ENCODE assay signal across 8 cellular contexts in the genomic region with DNA sequence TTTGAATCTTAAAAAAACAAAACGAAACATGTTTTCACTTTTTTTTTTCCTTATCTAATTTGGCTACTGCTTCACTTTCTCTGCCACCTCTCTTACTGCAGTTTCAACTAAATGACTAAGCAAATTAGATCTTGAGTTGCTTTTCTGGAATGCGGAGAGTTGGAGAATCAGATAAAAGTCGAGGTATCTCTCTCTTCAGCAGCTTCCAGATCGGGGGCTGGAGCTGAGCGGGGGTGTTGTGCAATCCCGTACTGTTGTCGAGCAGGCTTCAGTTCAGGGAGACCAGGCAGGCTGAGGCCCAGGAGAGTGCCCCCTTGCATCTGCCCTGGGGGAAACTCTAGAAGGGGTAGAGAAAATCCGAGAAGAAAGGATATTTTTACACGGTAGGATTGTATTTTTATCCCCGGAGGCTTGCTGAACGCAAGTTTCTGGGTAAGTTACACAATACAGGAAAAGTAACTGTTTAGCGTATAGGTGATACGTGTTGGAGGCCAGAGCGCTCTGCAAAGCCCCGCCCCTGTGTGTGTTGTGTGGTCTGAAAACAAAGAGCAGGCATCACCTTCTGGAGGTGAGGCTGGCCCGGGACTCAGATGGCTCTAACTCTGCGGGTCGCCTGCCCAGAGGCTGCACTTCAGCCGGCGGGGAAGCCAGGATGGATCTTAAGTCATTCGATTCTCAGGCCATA.
DNase-seq lines count a peak whose midpoint lies in the region; ATAC-seq and TF ChIP-seq lines count a peak whose summit lies in the region.

No MANE protein-coding gene starts in this region.

- no peaks in the 10 kb centered on the region for H3K9me3 Mint-ChIP-seq in endothelial cell (ENCODE audit: unreplicated experiment)

- no peaks in the 10 kb centered on the region for H3K9me3 ChIP-seq in WERI-Rb-1 (ENCODE audit: severe bottlenecking)

- H3K36me3 ChIP-seq in WERI-Rb-1: no peaks in the 10 kb centered on the region

- H3K4me1 Mint-ChIP-seq in endothelial cell (ENCODE audit: unreplicated experiment): peaks cover 11% of the 10 kb centered on the region

- DNase-seq in HS-27A (ENCODE audit: low read depth) (peak; percentile 17), endothelial cell (ENCODE audit: low spot score) (peak; percentile 24), non-pigmented ciliary epithelial cell (ENCODE audit: low read depth) (peak; percentile 63), ACHN (no peak), HCEC 1CT (no peak), WERI-Rb-1 (no peak)
- DNase-seq in activated CD4-positive, alpha-beta T cell treated with anti-CD3 and anti-CD28 coated beads, Interleukin-2, amount 50 U/mL, for 24 hours (ENCODE audit: low read depth in 1 of 2, low spot score in 1 of 2): peak; percentile 14 to 34

- in situ Hi-C loops in ACHN (cut with HindIII; ENCODE audit: low pct_ligation_motif_present, low pct_unique_long_range_greater_than_20kb, low sequenced_read_pairs): no loop called here

- H3K36me3 Mint-ChIP-seq in endothelial cell (ENCODE audit: low read depth, unreplicated experiment): no peaks in the 10 kb centered on the region

- H3K27ac Mint-ChIP-seq in endothelial cell (ENCODE audit: unreplicated experiment): peak overlapping the region; percentile 26

- TF ChIP-seq CTCF in endothelial cell (IDR thresholded peaks at IDR 0.05; ENCODE audit: unreplicated experiment): no peak
- no peak for TF ChIP-seq CTCF in WERI-Rb-1 (IDR thresholded peaks at IDR 0.05; ENCODE audit: low read depth, low read length)

- no peaks in the 10 kb centered on the region for H3K27me3 ChIP-seq in WERI-Rb-1 (ENCODE audit: insufficient read depth, low read depth, severe bottlenecking)

- H3K27me3 Mint-ChIP-seq in endothelial cell (ENCODE audit: unreplicated experiment): peaks cover 3% of the 10 kb centered on the region

- H3K4me3 Mint-ChIP-seq in endothelial cell (ENCODE audit: unreplicated experiment): no peak overlapping the region

- no peak for ATAC-seq in HG03139 (IDR thresholded peaks at IDR 0.05; ENCODE audit: unreplicated experiment)

- H3K4me3 ChIP-seq in WERI-Rb-1 (ENCODE audit: low read depth, low read length): no peak overlapping the region

- no peak overlapping the region for H3K27ac ChIP-seq in WERI-Rb-1

Comparison
In these comparisons a context has a peak if more than half of its experiments do, and no peak if none do; other contexts are left out.
1. DNase-seq: peak in HS-27A (single experiment), activated CD4-positive, alpha-beta T cell treated with anti-CD3 and anti-CD28 coated beads, Interleukin-2, amount 50 U/mL, for 24 hours (2 of 2), endothelial cell (single experiment) and non-pigmented ciliary epithelial cell (single experiment); none in ACHN (single experiment), HCEC 1CT (single experiment) and WERI-Rb-1 (single experiment).